Comparison of ENCODE assay signal across 16 cellular contexts in genomic region chr17:82843904-82844640, GRCh38. TPM values are rescaled to one million over a fixed set of nuclear protein-coding genes. Genes with fewer than 3 reads are reported as not detected.
A peak's percentile ranks its signal among the peaks of the same experiment; 100 is the strongest.
DNase-seq lines count a peak whose midpoint lies in the region; ATAC-seq and TF ChIP-seq lines count a peak whose summit lies in the region.
"Had no signal": no experiment of that assay in that cellular context is flagged by ENCODE, and none has a peak within 500 bp of the region (broad histone marks: within the 10 kb centered on the region; RNA-seq: fewer than 3 reads in every experiment).

No MANE protein-coding gene starts in this region.

- H3K4me1 ChIP-seq in heart left ventricle (peaks cover 0 to 20% (median 8%) of the 10 kb centered on the region in 12 donors), mammary epithelial cell (ENCODE audit: insufficient read depth, low read length) (peaks cover 12% of the 10 kb centered on the region)

- H3K9me3 Mint-ChIP-seq in T-helper 2 cell treated with Interferon-gamma antibody and Interleukin-4, amounts not matched to agents 5 μg/mL and 100 μg/mL, for 36 hours = no peaks in the 10 kb centered on the region
- no peaks in the 10 kb centered on the region for H3K9me3 Mint-ChIP-seq in memory B cell
- H3K9me3 Mint-ChIP-seq in stimulated activated memory B cell treated with anti-CD40 and anti-IgM and Interleukin-4, amounts not matched to agents 10 μg/mL and 1 μg/mL and 100 μg/mL, for 72 hours = no peaks in the 10 kb centered on the region
- H3K9me3 Mint-ChIP-seq: activated naive CD4-positive, alpha-beta T cell treated with anti-CD3 and anti-CD28 coated beads, Interleukin-2, amount 10 ng/mL, durations not matched to agents 7 days and 5 days; naive B cell had no signal

- H3K4me3 Mint-ChIP-seq in T-helper 2 cell treated with Interferon-gamma antibody and Interleukin-4, amounts not matched to agents 5 μg/mL and 100 μg/mL, for 36 hours = no peak overlapping the region
- no peak overlapping the region for H3K4me3 Mint-ChIP-seq in memory B cell
- no peak overlapping the region for H3K4me3 Mint-ChIP-seq in stimulated activated memory B cell treated with anti-CD40 and anti-IgM and Interleukin-4, amounts not matched to agents 10 μg/mL and 1 μg/mL and 100 μg/mL, for 72 hours
- H3K4me3 Mint-ChIP-seq: activated naive CD4-positive, alpha-beta T cell treated with anti-CD3 and anti-CD28 coated beads, Interleukin-2, amount 10 ng/mL, durations not matched to agents 7 days and 5 days; naive B cell had no signal

- WGBS in heart left ventricle, 4 donors = 60 to 72% (median 70%) methylated on average over 7 of the region's 7 CpGs
- WGBS in mammary epithelial cell (ENCODE audit: low coverage, missing lambda C conversion rate) = 89% methylated on average over 5 of the region's 7 CpGs

- no peak for TF ChIP-seq POLR2A in heart left ventricle (IDR thresholded peaks at IDR 0.05)

- no TSS peak for BruUV-seq in mammary epithelial cell (replicated peaks; lab: Mats Ljungman, UMichigan)

- no peaks in the 10 kb centered on the region for H3K27me3 Mint-ChIP-seq in T-helper 2 cell treated with Interferon-gamma antibody and Interleukin-4, amounts not matched to agents 5 μg/mL and 100 μg/mL, for 36 hours (ENCODE audit: low read depth)
- H3K27me3 Mint-ChIP-seq in memory B cell = peaks cover under 1% of the 10 kb centered on the region
- H3K27me3 Mint-ChIP-seq in stimulated activated memory B cell treated with anti-CD40 and anti-IgM and Interleukin-4, amounts not matched to agents 10 μg/mL and 1 μg/mL and 100 μg/mL, for 72 hours = no peaks in the 10 kb centered on the region
- H3K27me3 Mint-ChIP-seq: activated naive CD4-positive, alpha-beta T cell treated with anti-CD3 and anti-CD28 coated beads, Interleukin-2, amount 10 ng/mL, durations not matched to agents 7 days and 5 days had no signal

- no peaks in the 10 kb centered on the region for H3K36me3 ChIP-seq in heart left ventricle
- no peaks in the 10 kb centered on the region for H3K36me3 ChIP-seq in mammary epithelial cell (ENCODE audit: insufficient read depth, low read length)

- ATAC-seq in heart left ventricle = peak in 2 of 4 donors; percentile 16 to 29
- ATAC-seq in Right ventricle myocardium superior (ENCODE audit: poor library complexity) = no peak
- ATAC-seq in memory B cell (ENCODE audit: low read depth) = no peak
- ATAC-seq in stimulated activated memory B cell treated with anti-CD40 and anti-IgM and Interleukin-4, amounts not matched to agents 10 μg/mL and 1 μg/mL and 100 μg/mL, for 72 hours = no peak
- no peak for ATAC-seq in GM18873 (IDR thresholded peaks at IDR 0.05; ENCODE audit: low FRiP score, unreplicated experiment)

- H2AFZ ChIP-seq in mammary epithelial cell (ENCODE audit: low read depth, low read length) = no peak overlapping the region

- H3K9ac ChIP-seq in mammary epithelial cell (ENCODE audit: insufficient read depth, low read length) = no peak overlapping the region

- no peaks in the 10 kb centered on the region for H3K79me2 ChIP-seq in mammary epithelial cell (ENCODE audit: insufficient read depth, low read length)

- H3K4me3 ChIP-seq in heart left ventricle = peak overlapping the region in 1 of 12 donors; percentile 28
- H3K4me3 ChIP-seq in mammary epithelial cell (replicated peaks in 1 of 3; ENCODE audit: insufficient read depth in 1 of 3, low read depth in 2 of 3, low read length in 3 of 3) = no peak overlapping the region

- TF ChIP-seq CTCF in heart left ventricle (IDR thresholded peaks at IDR 0.05) (no peak), mammary epithelial cell (conservative IDR thresholded peaks at IDR 0.05 in 1 of 2, IDR thresholded peaks at IDR 0.05 in 1 of 2; ENCODE audit: extremely low read depth in 1 of 2, insufficient read depth in 1 of 2, low read depth in 1 of 2, low read length in 2 of 2) (no peak)

- H3K27ac ChIP-seq in heart left ventricle (peak overlapping the region; percentile 14 to 89 (median 63)), mammary epithelial cell (ENCODE audit: insufficient read depth, low read depth, low read length) (no peak overlapping the region)

- peak overlapping the region; percentile 7 for H3K27ac Mint-ChIP-seq in T-helper 2 cell treated with Interferon-gamma antibody and Interleukin-4, amounts not matched to agents 5 μg/mL and 100 μg/mL, for 36 hours
- peak overlapping the region; percentile 46 for H3K27ac Mint-ChIP-seq in memory B cell
- peak overlapping the region; percentile 39 for H3K27ac Mint-ChIP-seq in stimulated activated memory B cell treated with anti-CD40 and anti-IgM and Interleukin-4, amounts not matched to agents 10 μg/mL and 1 μg/mL and 100 μg/mL, for 72 hours
- H3K27ac Mint-ChIP-seq: activated naive CD4-positive, alpha-beta T cell treated with anti-CD3 and anti-CD28 coated beads, Interleukin-2, amount 10 ng/mL, durations not matched to agents 7 days and 5 days had no signal

- in situ Hi-C loops in mammary epithelial cell (cut with MboI; ENCODE audit: low sequenced_read_pairs in 2 of 2) = no loop called here

- intact Hi-C loops in heart left ventricle (cut with DNase I) = loop anchor here in 2 of 10 donors (2.0 to 5.0 kb wide), 3 partner anchors 39 to 62 kb away; no protein-coding TSS in a partner anchor
- intact Hi-C loops in Right ventricle myocardium superior (cut with DNase I) = no loop called here
- intact Hi-C loops in mammary epithelial cell (cut with micrococcal nuclease) = no loop called here

- H3K27me3 ChIP-seq in heart left ventricle (no peaks in the 10 kb centered on the region), mammary epithelial cell (ENCODE audit: insufficient read depth, low read length) (no peaks in the 10 kb centered on the region)

- H3K9me3 ChIP-seq in heart left ventricle (no peaks in the 10 kb centered on the region), mammary epithelial cell (replicated peaks; ENCODE audit: insufficient read depth, low read length) (no peaks in the 10 kb centered on the region)

- peak in 1 of 5 donors; percentile 50 for DNase-seq in heart left ventricle
- DNase-seq in Right ventricle myocardium superior = no peak
- no peak for DNase-seq in T-helper 2 cell treated with Interferon-gamma antibody and Interleukin-4, amounts not matched to agents 5 μg/mL and 100 μg/mL, for 36 hours (ENCODE audit: low spot score)
- no peak for DNase-seq in memory B cell (ENCODE audit: low spot score in 2 of 2)
- no peak for DNase-seq in germinal center (ENCODE audit: low spot score)
- no peak for DNase-seq in mammary epithelial cell
- DNase-seq: activated CD4-positive, CD25-positive, alpha-beta regulatory T cell; activated naive CD4-positive, alpha-beta T cell treated with anti-CD3 and anti-CD28 coated beads, Interleukin-2, amount 10 ng/mL, durations not matched to agents 7 days and 5 days; foreskin melanocyte; naive B cell had no signal

- dilution Hi-C loops in mammary epithelial cell (cut with HindIII; ENCODE audit: low sequenced_read_pairs) = no loop called here

- no peak overlapping the region for H3K4me2 ChIP-seq in mammary epithelial cell (ENCODE audit: insufficient read depth, low read depth, low read length)

- peaks cover 9% of the 10 kb centered on the region for H3K4me1 Mint-ChIP-seq in T-helper 2 cell treated with Interferon-gamma antibody and Interleukin-4, amounts not matched to agents 5 μg/mL and 100 μg/mL, for 36 hours (ENCODE audit: low read depth)
- peaks cover 7% of the 10 kb centered on the region for H3K4me1 Mint-ChIP-seq in memory B cell
- peaks cover 3% of the 10 kb centered on the region for H3K4me1 Mint-ChIP-seq in stimulated activated memory B cell treated with anti-CD40 and anti-IgM and Interleukin-4, amounts not matched to agents 10 μg/mL and 1 μg/mL and 100 μg/mL, for 72 hours

- H4K20me1 ChIP-seq in mammary epithelial cell (ENCODE audit: insufficient read depth, low read length) = no peaks in the 10 kb centered on the region

- H3K36me3 Mint-ChIP-seq in T-helper 2 cell treated with Interferon-gamma antibody and Interleukin-4, amounts not matched to agents 5 μg/mL and 100 μg/mL, for 36 hours (ENCODE audit: low read depth) = peaks cover 3% of the 10 kb centered on the region
- H3K36me3 Mint-ChIP-seq in memory B cell = peaks cover 9% of the 10 kb centered on the region
- peaks cover 22% of the 10 kb centered on the region for H3K36me3 Mint-ChIP-seq in stimulated activated memory B cell treated with anti-CD40 and anti-IgM and Interleukin-4, amounts not matched to agents 10 μg/mL and 1 μg/mL and 100 μg/mL, for 72 hours

- CTCF ChIA-PET in mammary epithelial cell (lab: Charles Lee; ENCODE audit: low non-redundant PET) = interaction anchor here (0.6 kb wide), 1 partner anchor 91 kb away, joined by 6 read pairs; no protein-coding TSS in a partner anchor

RNA-seq across cellular contexts. Expression of gene ZNF750, which starts 4.2 kb away (rescaled TPM):
- total RNA-seq in heart left ventricle (under 1 TPM in 2 of 9 donors, not detected in 7; 0.31 to 0.38 TPM), Right ventricle myocardium superior (0.13 TPM), mammary epithelial cell (1 to 10 TPM in 1 of 2 donors, under 1 TPM in 1; 0.33 to 1.1 TPM)
- polyA plus RNA-seq in heart left ventricle (under 1 TPM; 0.08 to 0.17 TPM), mammary epithelial cell (0.23 TPM)
- polyA minus RNA-seq in mammary epithelial cell = 3.4 TPM
- total RNA-seq: Daoy; liver; T-helper 1 cell treated with Interleukin-12 subunit alpha and Interleukin-12 subunit beta and Interleukin-4 antibody, amounts not matched to agents 30 ng/mL and 1 ng/mL, for 36 hours had no signal
- polyA plus RNA-seq: AG04450 had no signal
